In genomic region chr4:162061214-162061613, GRCh38 we compare ENCODE assay signal across 14 cellular contexts.
A peak's percentile ranks its signal among the peaks of the same experiment; 100 is the strongest.
DNase-seq lines count a peak whose midpoint lies in the region; ATAC-seq and TF ChIP-seq lines count a peak whose summit lies in the region.
"Had no signal": no experiment of that assay in that cellular context is flagged by ENCODE, and none has a peak within 500 bp of the region (broad histone marks: within the 10 kb centered on the region; RNA-seq: fewer than 3 reads in every experiment).

No MANE protein-coding gene starts in this region.

- H3K27me3 Mint-ChIP-seq in glutamatergic neuron (ENCODE audit: unreplicated experiment): peaks cover 2% of the 10 kb centered on the region
- H3K27me3 Mint-ChIP-seq: T-cell had no signal

- ATAC-seq in HG03521 (IDR thresholded peaks at IDR 0.05; ENCODE audit: unreplicated experiment): no peak
- ATAC-seq: psoas muscle, T-cell had no signal

- peak; percentile 22 for DNase-seq in NCI-H82 (lab: John Stamatoyannopoulos, UW)
- no peak for DNase-seq in NCI-H82 treated with DMSO at 0.1 percent for 48 hours (lab: John Stamatoyannopoulos, UW; ENCODE audit: unreplicated experiment)
- peak; percentile 1 to 17 for DNase-seq in SW 1271 (lab: John Stamatoyannopoulos, UW)
- DNase-seq in glutamatergic neuron: no peak
- peak; percentile 29 for DNase-seq in renal cortical epithelial cell (ENCODE audit: low read depth)
- DNase-seq in HUDEP-2 (lab: John Stamatoyannopoulos, UW; ENCODE audit: unreplicated experiment in 76 of 76): no peak
- DNase-seq in NCI-H1436 treated with DMSO at 0.1 percent for 48 hours (lab: John Stamatoyannopoulos, UW): no peak
- DNase-seq: activated CD4-positive, CD25-positive, alpha-beta regulatory T cell treated with anti-CD3 and anti-CD28 coated beads, Interleukin-2, amount 50 U/mL, for 72 hours; amniotic stem cell; effector CD4-positive, alpha-beta T cell; NCI-H187 treated with DMSO at 0.1 percent for 48 hours; psoas muscle; T-cell had no signal

- H3K36me3 Mint-ChIP-seq in glutamatergic neuron (ENCODE audit: unreplicated experiment): no peaks in the 10 kb centered on the region
- H3K36me3 Mint-ChIP-seq: T-cell had no signal

- peak overlapping the region; percentile 83 for H3K27ac Mint-ChIP-seq in glutamatergic neuron (ENCODE audit: unreplicated experiment)
- H3K27ac Mint-ChIP-seq: T-cell had no signal

- H3K4me1 Mint-ChIP-seq in glutamatergic neuron (ENCODE audit: low read depth, unreplicated experiment): peaks cover 22% of the 10 kb centered on the region
- H3K4me1 Mint-ChIP-seq: T-cell had no signal

- H3K4me3 Mint-ChIP-seq in glutamatergic neuron (ENCODE audit: unreplicated experiment): no peak overlapping the region
- H3K4me3 Mint-ChIP-seq: T-cell had no signal

- peaks cover 2% of the 10 kb centered on the region for H3K9me3 Mint-ChIP-seq in glutamatergic neuron (ENCODE audit: unreplicated experiment)

- no peak for TF ChIP-seq CTCF in glutamatergic neuron (IDR thresholded peaks at IDR 0.05; ENCODE audit: partially characterized antibody, unreplicated experiment)

Comparison
In these comparisons a context has a peak if more than half of its experiments do, and no peak if none do; other contexts are left out.
1. DNase-seq: peak in NCI-H82 (single experiment), SW 1271 (2 of 2) and renal cortical epithelial cell (single experiment); none in NCI-H82 treated with DMSO at 0.1 percent for 48 hours (single experiment), glutamatergic neuron (single experiment), HUDEP-2 (0 of 76) and NCI-H1436 treated with DMSO at 0.1 percent for 48 hours (single experiment).